In genomic region chr16:74625500-74626350, GRCh38 we compare ENCODE assay signal across 20 cellular contexts. TPM values are rescaled to one million over a fixed set of nuclear protein-coding genes. Genes with fewer than 3 reads are reported as not detected.
A peak's percentile ranks its signal among the peaks of the same experiment; 100 is the strongest.
DNase-seq lines count a peak whose midpoint lies in the region; ATAC-seq, FAIRE-seq and TF ChIP-seq lines count a peak whose summit lies in the region.
"Had no signal": no experiment of that assay in that cellular context is flagged by ENCODE, and none has a peak within 500 bp of the region (broad histone marks: within the 10 kb centered on the region; RNA-seq: fewer than 3 reads in every experiment).

No MANE protein-coding gene starts in this region.

- no peak overlapping the region for H2AFZ ChIP-seq in OCI-LY3 (ENCODE audit: low read depth, low read length)

- ATAC-seq in stimulated activated naive B cell treated with anti-CD40 and anti-IgM and Interleukin-4, amounts not matched to agents 10 μg/mL and 1 μg/mL and 100 μg/mL, for 72 hours (replicated peaks), result no peak
- ATAC-seq in HG02571 (IDR thresholded peaks at IDR 0.05; ENCODE audit: unreplicated experiment), result no peak
- ATAC-seq: HCT116, T-helper 17 cell had no signal

- H3K27me3 ChIP-seq in OCI-LY3 (ENCODE audit: low read depth, low read length), result no peaks in the 10 kb centered on the region
- H3K27me3 ChIP-seq: vagina had no signal

- peak overlapping the region; percentile 97 for H3K27ac ChIP-seq in OCI-LY3 (ENCODE audit: low read length)
- H3K27ac ChIP-seq in kidney (ENCODE audit: low read depth in 2 of 2, low read length in 2 of 2), result peak overlapping the region; percentile 61 to 74
- H3K27ac ChIP-seq: coronary artery, vagina had no signal

- intact Hi-C loops in activated naive CD4-positive, alpha-beta T cell treated with anti-CD3 and anti-CD28 coated beads for 36 hours (cut with micrococcal nuclease), result loop anchor here (1.0 to 5.0 kb wide), 6 partner anchors 18 to 328 kb away; partner anchors contain the start of genes GLG1 and PSMD7
- intact Hi-C loops in kidney (cut with DNase I), result no loop called here

- TF ChIP-seq CTCF in OCI-LY3 (IDR thresholded peaks at IDR 0.05; ENCODE audit: low read depth, low read length), result no peak
- TF ChIP-seq CTCF in kidney (IDR thresholded peaks at IDR 0.05; ENCODE audit: borderline replicate concordance, extremely low read depth, insufficient read depth), result no peak

- DNase-seq in activated naive CD4-positive, alpha-beta T cell treated with anti-CD3 and anti-CD28 coated beads for 36 hours, result peak; percentile 77
- DNase-seq in activated naive CD4-positive, alpha-beta T cell treated with Interleukin-2 at 50 U/mL for 16 hours, result no peak
- no peak for DNase-seq in kidney
- no peak for DNase-seq in stimulated activated naive B cell treated with anti-CD40 and anti-IgM and Interleukin-4, amounts not matched to agents 10 μg/mL and 1 μg/mL and 100 μg/mL, for 72 hours
- no peak for DNase-seq in OCI-M1 (lab: John Stamatoyannopoulos, UW)
- DNase-seq in T-helper 9 cell, result no peak
- DNase-seq: Caco-2, foreskin melanocyte, Karpas-422, NCI-H1105, NCI-H2107, posterior cingulate gyrus, T-helper 17 cell had no signal

- H3K4me3 Mint-ChIP-seq in activated naive CD4-positive, alpha-beta T cell treated with anti-CD3 and anti-CD28 coated beads for 36 hours, result no peak overlapping the region
- no peak overlapping the region for H3K4me3 Mint-ChIP-seq in stimulated activated naive B cell treated with anti-CD40 and anti-IgM and Interleukin-4, amounts not matched to agents 10 μg/mL and 1 μg/mL and 100 μg/mL, for 72 hours
- H3K4me3 Mint-ChIP-seq: T-helper 17 cell had no signal

- H3K9me3 Mint-ChIP-seq in activated naive CD4-positive, alpha-beta T cell treated with anti-CD3 and anti-CD28 coated beads for 36 hours, result no peaks in the 10 kb centered on the region
- H3K9me3 Mint-ChIP-seq in stimulated activated naive B cell treated with anti-CD40 and anti-IgM and Interleukin-4, amounts not matched to agents 10 μg/mL and 1 μg/mL and 100 μg/mL, for 72 hours, result no peaks in the 10 kb centered on the region

- no peak for FAIRE-seq in kidney (lab: Jason Lieb, UNC)
- FAIRE-seq: astrocyte, endothelial cell of umbilical vein had no signal

- H3K4me1 Mint-ChIP-seq in activated naive CD4-positive, alpha-beta T cell treated with anti-CD3 and anti-CD28 coated beads for 36 hours (ENCODE audit: low read depth), result peaks cover 48% of the 10 kb centered on the region
- H3K4me1 Mint-ChIP-seq in stimulated activated naive B cell treated with anti-CD40 and anti-IgM and Interleukin-4, amounts not matched to agents 10 μg/mL and 1 μg/mL and 100 μg/mL, for 72 hours, result peaks cover 28 to 51% of the 10 kb centered on the region in 2 donors

- H3K9me3 ChIP-seq in OCI-LY3 (ENCODE audit: insufficient read depth, low read length) (no peaks in the 10 kb centered on the region), kidney (ENCODE audit: control insufficient read depth in 1 of 2, low read length in 2 of 2) (no peaks in the 10 kb centered on the region)
- H3K9me3 ChIP-seq: Caco-2, vagina had no signal

- H3K4me3 ChIP-seq in OCI-LY3 (ENCODE audit: low read length) (peak overlapping the region; percentile 32), kidney (ENCODE audit: low read length in 2 of 2) (peak overlapping the region in 1 of 2 donors; percentile 26)
- H3K4me3 ChIP-seq: coronary artery, vagina had no signal

- peaks cover 48% of the 10 kb centered on the region for H3K79me2 ChIP-seq in OCI-LY3 (ENCODE audit: low read length)

- peak overlapping the region; percentile 91 for H3K27ac Mint-ChIP-seq in activated naive CD4-positive, alpha-beta T cell treated with anti-CD3 and anti-CD28 coated beads for 36 hours
- H3K27ac Mint-ChIP-seq in stimulated activated naive B cell treated with anti-CD40 and anti-IgM and Interleukin-4, amounts not matched to agents 10 μg/mL and 1 μg/mL and 100 μg/mL, for 72 hours, result peak overlapping the region; percentile 76

- H3K9ac ChIP-seq in OCI-LY3 (ENCODE audit: low read length), result peak overlapping the region; percentile 27
- no peak overlapping the region for H3K9ac ChIP-seq in kidney (ENCODE audit: low read length in 2 of 2)

- 0 out of 2 replicates have a peak, but pooled peaks cover 3% of the 10 kb centered on the region for H4K20me1 ChIP-seq in OCI-LY3 (ENCODE audit: insufficient read depth, low read length)

- H3K4me2 ChIP-seq in OCI-LY3 (ENCODE audit: low read length), result peak overlapping the region; percentile 60

- H3K36me3 Mint-ChIP-seq in activated naive CD4-positive, alpha-beta T cell treated with anti-CD3 and anti-CD28 coated beads for 36 hours (ENCODE audit: low read depth), result peaks cover 80% of the 10 kb centered on the region
- peaks cover 50 to 71% of the 10 kb centered on the region in 2 donors for H3K36me3 Mint-ChIP-seq in stimulated activated naive B cell treated with anti-CD40 and anti-IgM and Interleukin-4, amounts not matched to agents 10 μg/mL and 1 μg/mL and 100 μg/mL, for 72 hours

- peaks cover 49% of the 10 kb centered on the region for H3K4me1 ChIP-seq in OCI-LY3 (ENCODE audit: low read length)
- peaks cover 24 to 46% of the 10 kb centered on the region in 2 donors for H3K4me1 ChIP-seq in kidney (ENCODE audit: control insufficient read depth in 1 of 2, insufficient read depth in 1 of 2, low read depth in 1 of 2, low read length in 2 of 2)
- H3K4me1 ChIP-seq: Caco-2, vagina had no signal

- H3K27me3 Mint-ChIP-seq in activated naive CD4-positive, alpha-beta T cell treated with anti-CD3 and anti-CD28 coated beads for 36 hours (ENCODE audit: low read depth), result no peaks in the 10 kb centered on the region
- H3K27me3 Mint-ChIP-seq in stimulated activated naive B cell treated with anti-CD40 and anti-IgM and Interleukin-4, amounts not matched to agents 10 μg/mL and 1 μg/mL and 100 μg/mL, for 72 hours, result no peaks in the 10 kb centered on the region
- H3K27me3 Mint-ChIP-seq: T-helper 17 cell had no signal

- H3K36me3 ChIP-seq in OCI-LY3 (replicated peaks; ENCODE audit: low read depth, low read length), result peaks cover 68% of the 10 kb centered on the region
- peaks cover 12 to 31% of the 10 kb centered on the region in 2 donors for H3K36me3 ChIP-seq in kidney (ENCODE audit: control insufficient read depth in 1 of 2, insufficient read depth in 2 of 2, low read length in 2 of 2)

- CTCF ChIA-PET in activated naive CD4-positive, alpha-beta T cell treated with anti-CD3 and anti-CD28 coated beads for 36 hours (lab: Charles Lee), result interaction anchor here (1.1 to 2.1 kb wide), 2 partner anchors 8 to 26 kb away, joined by 3 to 7 read pairs; no protein-coding TSS in a partner anchor

RNA-seq across cellular contexts. Expression of gene GLG1, which starts 18.8 kb away (rescaled TPM):
- total RNA-seq in activated naive CD4-positive, alpha-beta T cell treated with anti-CD3 and anti-CD28 coated beads for 36 hours, result 10 to 100 TPM; 60.8 to 62.0 TPM
- total RNA-seq in kidney, result 167 TPM
- 58.8 TPM for polyA plus RNA-seq in kidney (ENCODE audit: insufficient read depth, low read depth, low replicate concordance)

RNA-seq across cellular contexts. Expression of gene RFWD3, which starts 41.0 kb away (rescaled TPM):
- 100 to 1,000 TPM; 114 to 124 TPM for total RNA-seq in activated naive CD4-positive, alpha-beta T cell treated with anti-CD3 and anti-CD28 coated beads for 36 hours
- 26.0 TPM for total RNA-seq in kidney
- polyA plus RNA-seq in kidney (ENCODE audit: insufficient read depth, low read depth, low replicate concordance), result 5.8 TPM
